Comparison of ENCODE assay signal across 8 cellular contexts in the genomic region with DNA sequence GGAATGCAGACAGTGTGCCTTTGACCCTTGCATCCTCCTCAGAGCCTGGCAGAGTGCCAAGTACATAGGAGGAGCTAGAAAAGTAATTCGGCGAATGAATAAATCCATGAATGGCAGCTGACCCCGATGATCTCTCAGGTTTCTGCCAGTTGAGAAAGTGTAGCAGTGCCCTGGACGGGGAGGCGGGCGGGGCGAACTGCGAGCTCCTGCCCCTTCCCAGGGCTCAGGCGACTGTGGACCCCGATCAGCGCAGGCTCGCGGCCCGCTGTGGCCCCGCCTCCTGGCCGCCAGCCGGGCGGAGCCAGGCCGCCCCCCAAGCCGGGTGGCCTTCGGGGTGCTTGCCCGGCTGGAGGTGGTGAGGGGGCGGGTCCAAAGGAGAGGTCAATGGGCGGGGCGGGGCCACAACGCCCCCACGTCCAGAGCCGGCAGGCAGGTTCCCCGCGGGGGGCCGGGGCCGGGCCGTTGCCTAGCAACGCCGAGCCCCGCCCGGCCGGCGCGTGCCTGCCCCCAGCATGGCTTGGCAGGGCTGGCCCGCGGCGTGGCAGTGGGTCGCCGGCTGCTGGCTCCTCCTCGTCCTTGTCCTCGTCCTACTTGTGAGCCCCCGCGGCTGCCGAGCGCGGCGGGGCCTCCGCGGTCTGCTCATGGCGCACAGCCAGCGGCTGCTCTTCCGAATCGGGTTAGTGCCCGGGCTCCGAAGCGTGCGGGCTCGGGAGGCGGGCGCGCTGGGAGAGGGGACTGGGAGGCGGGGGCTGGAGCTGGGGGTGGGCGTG. TPM values are rescaled to one million over a fixed set of nuclear protein-coding genes. Genes with fewer than 3 reads are reported as not detected.
A peak's percentile ranks its signal among the peaks of the same experiment; 100 is the strongest.
DNase-seq lines count a peak whose midpoint lies in the region; ATAC-seq and TF ChIP-seq lines count a peak whose summit lies in the region.

No MANE protein-coding gene starts in this region.

- peak overlapping the region; percentile 50 for H3K4me3 ChIP-seq in mononuclear cell (ENCODE audit: low read length)

- no peaks in the 10 kb centered on the region for H3K27me3 ChIP-seq in mononuclear cell (ENCODE audit: insufficient read depth, low read length)

- H3K9me3 ChIP-seq in mononuclear cell (ENCODE audit: low read depth, low read length) = no peaks in the 10 kb centered on the region

- H3K9me3 Mint-ChIP-seq in activated CD8-positive, alpha-beta memory T cell treated with anti-CD3 and anti-CD28 coated beads, Interleukin-2, amount 10 ng/mL, durations not matched to agents 7 days and 5 days (ENCODE audit: low read depth) = no peaks in the 10 kb centered on the region

- H3K27ac ChIP-seq in C4-2B = peak overlapping the region; percentile 89

- no peaks in the 10 kb centered on the region for H3K36me3 Mint-ChIP-seq in activated CD8-positive, alpha-beta memory T cell treated with anti-CD3 and anti-CD28 coated beads, Interleukin-2, amount 10 ng/mL, durations not matched to agents 7 days and 5 days

- peak; percentile 81 for DNase-seq in NCI-H748 treated with DMSO at 0.1 percent for 48 hours (lab: John Stamatoyannopoulos, UW)
- peak; percentile 51 for DNase-seq in activated CD8-positive, alpha-beta memory T cell treated with anti-CD3 and anti-CD28 coated beads, Interleukin-2, amount 10 ng/mL, durations not matched to agents 7 days and 5 days
- peak; percentile 77 for DNase-seq in epidermal melanocyte (ENCODE audit: insufficient read length, low spot score)
- DNase-seq in stimulated activated CD8-positive, alpha-beta memory T cell treated with anti-CD3 and anti-CD28 coated beads, Interleukin-4, amount 100 ng/mL, for 24 hours (ENCODE audit: low read depth) = peak; percentile 39

- peaks cover 12% of the 10 kb centered on the region for H3K4me1 Mint-ChIP-seq in activated CD8-positive, alpha-beta memory T cell treated with anti-CD3 and anti-CD28 coated beads, Interleukin-2, amount 10 ng/mL, durations not matched to agents 7 days and 5 days

- TF ChIP-seq CTCF in C4-2B (conservative IDR thresholded peaks at IDR 0.05) = no peak

- CTCF ChIA-PET in activated CD8-positive, alpha-beta memory T cell treated with anti-CD3 and anti-CD28 coated beads, Interleukin-2, amount 10 ng/mL, durations not matched to agents 7 days and 5 days (lab: Charles Lee) = interaction anchor here (1.0 to 1.3 kb wide), 3 partner anchors 44 to 525 kb away, joined by 3 to 4 read pairs (median 3); a partner anchor contains a TSS

- peaks cover 74% of the 10 kb centered on the region for H3K4me1 ChIP-seq in mononuclear cell (ENCODE audit: insufficient read depth, low read length)

- ATAC-seq in GM19351 (IDR thresholded peaks at IDR 0.05; ENCODE audit: unreplicated experiment) (peak; percentile 77), HG03469 (IDR thresholded peaks at IDR 0.05; ENCODE audit: unreplicated experiment) (peak; percentile 68)
- ATAC-seq in activated CD8-positive, alpha-beta memory T cell treated with anti-CD3 and anti-CD28 coated beads, Interleukin-2, amount 10 ng/mL, durations not matched to agents 7 days and 5 days = peak; percentile 82

- H3K27me3 Mint-ChIP-seq in activated CD8-positive, alpha-beta memory T cell treated with anti-CD3 and anti-CD28 coated beads, Interleukin-2, amount 10 ng/mL, durations not matched to agents 7 days and 5 days = peaks cover 22% of the 10 kb centered on the region

- H3K4me3 Mint-ChIP-seq in activated CD8-positive, alpha-beta memory T cell treated with anti-CD3 and anti-CD28 coated beads, Interleukin-2, amount 10 ng/mL, durations not matched to agents 7 days and 5 days = peak overlapping the region; percentile 66

- H3K27ac Mint-ChIP-seq in activated CD8-positive, alpha-beta memory T cell treated with anti-CD3 and anti-CD28 coated beads, Interleukin-2, amount 10 ng/mL, durations not matched to agents 7 days and 5 days = no peak overlapping the region

RNA-seq across cellular contexts. Expression of a gene that starts 30.6 kb away (rescaled TPM):
- 10 to 100 TPM; 51.5 to 72.4 TPM for total RNA-seq in activated CD8-positive, alpha-beta memory T cell treated with anti-CD3 and anti-CD28 coated beads, Interleukin-2, amount 10 ng/mL, durations not matched to agents 7 days and 5 days
- total RNA-seq in mononuclear cell = 87.5 TPM

RNA-seq across cellular contexts. Expression of a gene that starts 33.7 kb away (rescaled TPM):
- total RNA-seq in activated CD8-positive, alpha-beta memory T cell treated with anti-CD3 and anti-CD28 coated beads, Interleukin-2, amount 10 ng/mL, durations not matched to agents 7 days and 5 days = not detected
- total RNA-seq in mononuclear cell = not detected

RNA-seq across cellular contexts. Expression of a gene that starts 52.6 kb away (rescaled TPM):
- total RNA-seq in activated CD8-positive, alpha-beta memory T cell treated with anti-CD3 and anti-CD28 coated beads, Interleukin-2, amount 10 ng/mL, durations not matched to agents 7 days and 5 days = 10 to 100 TPM; 37.6 to 40.7 TPM
- total RNA-seq in mononuclear cell = 14.2 TPM

RNA-seq across cellular contexts. Expression of a gene that starts 53.0 kb away (rescaled TPM):
- 10 to 100 TPM; 49.5 to 61.4 TPM for total RNA-seq in activated CD8-positive, alpha-beta memory T cell treated with anti-CD3 and anti-CD28 coated beads, Interleukin-2, amount 10 ng/mL, durations not matched to agents 7 days and 5 days
- total RNA-seq in mononuclear cell = 27.1 TPM

RNA-seq across cellular contexts. Expression of a gene that starts 59.1 kb away (rescaled TPM):
- total RNA-seq in activated CD8-positive, alpha-beta memory T cell treated with anti-CD3 and anti-CD28 coated beads, Interleukin-2, amount 10 ng/mL, durations not matched to agents 7 days and 5 days = under 1 TPM; 0.18 to 0.35 TPM
- total RNA-seq in mononuclear cell = 126 TPM

Comparison
In these comparisons a context has a peak if more than half of its experiments do, and no peak if none do; other contexts are left out.
1. Peak in every context shown above with its lines: DNase-seq, ATAC-seq, H3K4me3 ChIP-seq and H3K27ac ChIP-seq.